In the genomic region with DNA sequence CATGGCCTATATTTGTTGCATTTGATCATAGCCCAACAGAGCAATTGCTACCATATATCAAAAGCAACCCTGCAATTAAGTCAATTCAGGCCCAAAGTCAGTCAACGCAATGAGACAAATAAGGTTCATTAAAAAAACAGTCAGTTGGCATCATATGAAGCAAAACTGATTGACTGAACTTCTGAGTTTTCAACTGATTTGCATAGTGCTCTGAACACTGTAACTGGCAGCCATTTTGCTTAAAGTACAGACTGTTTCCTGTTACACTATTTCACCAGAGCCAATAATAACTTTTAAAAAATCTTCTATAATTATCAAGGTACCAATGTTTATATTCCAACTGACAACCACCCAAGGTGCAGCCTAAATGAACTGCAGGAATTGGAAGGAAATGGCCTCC, we compare ENCODE assay signal across 21 cellular contexts.
"Had no signal": no experiment of that assay in that cellular context is flagged by ENCODE, and none has a peak within 500 bp of the region (broad histone marks: within the 10 kb centered on the region; RNA-seq: fewer than 3 reads in every experiment).

No MANE protein-coding gene starts in this region.

- H3K27me3 ChIP-seq: colonic mucosa, hepatocyte, left lung, thyroid gland, vagina had no signal

- H2AFZ ChIP-seq: hepatocyte had no signal

- H3K4me1 Mint-ChIP-seq: activated CD4-positive, alpha-beta T cell treated with anti-CD3 and anti-CD28 coated beads, Interleukin-2, amount 10 ng/mL, durations not matched to agents 24 days and 14 days; natural killer cell had no signal

- H3K9me3 Mint-ChIP-seq: activated CD4-positive, alpha-beta T cell treated with anti-CD3 and anti-CD28 coated beads, Interleukin-2, amount 10 ng/mL, durations not matched to agents 24 days and 14 days; activated T-cell treated with anti-CD3 and anti-CD28 coated beads, Interleukin-2, amount 50 U/mL, for 72 hours; natural killer cell; stimulated activated memory B cell treated with anti-CD40 and anti-IgM and Interleukin-4, amounts not matched to agents 10 μg/mL and 1 μg/mL and 100 μg/mL, for 72 hours; WTC11 had no signal

- H3K4me2 ChIP-seq: hepatocyte had no signal

- H3K36me3 Mint-ChIP-seq: activated naive CD8-positive, alpha-beta T cell; natural killer cell; stimulated activated memory B cell treated with anti-CD40 and anti-IgM and Interleukin-4, amounts not matched to agents 10 μg/mL and 1 μg/mL and 100 μg/mL, for 72 hours; WTC11 had no signal

- H3K4me3 ChIP-seq: colonic mucosa, hepatocyte, left lung, thyroid gland, vagina had no signal

- H3K27ac ChIP-seq: colonic mucosa, hepatocyte, left lung, thyroid gland, vagina had no signal

- H3K4me1 ChIP-seq: colonic mucosa, left lung, thyroid gland, vagina had no signal

- H3K36me3 ChIP-seq: colonic mucosa, left lung, thyroid gland, vagina had no signal

- H3K4me3 Mint-ChIP-seq: activated CD4-positive, alpha-beta T cell treated with anti-CD3 and anti-CD28 coated beads, Interleukin-2, amount 10 ng/mL, durations not matched to agents 24 days and 14 days; activated CD8-positive, alpha-beta T cell treated with anti-CD3 and anti-CD28 coated beads, Interleukin-2, amount 10 ng/mL, durations not matched to agents 7 days and 5 days; activated naive CD8-positive, alpha-beta T cell; activated T-cell treated with anti-CD3 and anti-CD28 coated beads, Interleukin-2, amount 50 U/mL, for 72 hours; natural killer cell; stimulated activated memory B cell treated with anti-CD40 and anti-IgM and Interleukin-4, amounts not matched to agents 10 μg/mL and 1 μg/mL and 100 μg/mL, for 72 hours; WTC11 had no signal

- H3K27ac Mint-ChIP-seq: activated CD4-positive, alpha-beta T cell treated with anti-CD3 and anti-CD28 coated beads, Interleukin-2, amount 10 ng/mL, durations not matched to agents 24 days and 14 days; activated CD8-positive, alpha-beta T cell treated with anti-CD3 and anti-CD28 coated beads, Interleukin-2, amount 10 ng/mL, durations not matched to agents 7 days and 5 days; activated naive CD8-positive, alpha-beta T cell; activated T-cell treated with anti-CD3 and anti-CD28 coated beads, Interleukin-2, amount 50 U/mL, for 72 hours; natural killer cell; stimulated activated memory B cell treated with anti-CD40 and anti-IgM and Interleukin-4, amounts not matched to agents 10 μg/mL and 1 μg/mL and 100 μg/mL, for 72 hours; WTC11 had no signal

- H3K27me3 Mint-ChIP-seq: activated naive CD8-positive, alpha-beta T cell; stimulated activated memory B cell treated with anti-CD40 and anti-IgM and Interleukin-4, amounts not matched to agents 10 μg/mL and 1 μg/mL and 100 μg/mL, for 72 hours had no signal

- H3K79me2 ChIP-seq: hepatocyte had no signal

- DNase-seq: activated CD4-positive, alpha-beta T cell treated with anti-CD3 and anti-CD28 coated beads, Interleukin-2, amount 10 ng/mL, durations not matched to agents 24 days and 14 days; activated CD8-positive, alpha-beta memory T cell treated with anti-CD3 and anti-CD28 coated beads, Interleukin-2, amount 50 U/mL, for 48 hours; activated CD8-positive, alpha-beta T cell treated with anti-CD3 and anti-CD28 coated beads, Interleukin-2, amount 10 ng/mL, durations not matched to agents 7 days and 5 days; activated gamma-delta T cell; activated T-cell treated with anti-CD3 and anti-CD28 coated beads, Interleukin-2, amount 50 U/mL, for 72 hours; amniotic stem cell; caudate nucleus; colonic mucosa; left lung; natural killer cell; nucleus accumbens; stimulated activated CD4-positive, alpha-beta T cell treated with anti-CD3 and anti-CD28 coated beads, Interleukin-2, amount 100 ng/mL, for 48 hours; thyroid gland had no signal

- ATAC-seq: activated CD8-positive, alpha-beta T cell treated with anti-CD3 and anti-CD28 coated beads, Interleukin-2, amount 10 ng/mL, durations not matched to agents 7 days and 5 days; activated T-cell treated with anti-CD3 and anti-CD28 coated beads, Interleukin-2, amount 50 U/mL, for 72 hours; esophagus mucosa; left lung; natural killer cell; stimulated activated memory B cell treated with anti-CD40 and anti-IgM and Interleukin-4, amounts not matched to agents 10 μg/mL and 1 μg/mL and 100 μg/mL, for 72 hours; WTC11 had no signal

- H3K9me3 ChIP-seq: colonic mucosa, left lung, thyroid gland, vagina had no signal

- FAIRE-seq: keratinocyte, TTC549 had no signal
